36 cellular contexts compared by ENCODE assay signal in the genomic region with DNA sequence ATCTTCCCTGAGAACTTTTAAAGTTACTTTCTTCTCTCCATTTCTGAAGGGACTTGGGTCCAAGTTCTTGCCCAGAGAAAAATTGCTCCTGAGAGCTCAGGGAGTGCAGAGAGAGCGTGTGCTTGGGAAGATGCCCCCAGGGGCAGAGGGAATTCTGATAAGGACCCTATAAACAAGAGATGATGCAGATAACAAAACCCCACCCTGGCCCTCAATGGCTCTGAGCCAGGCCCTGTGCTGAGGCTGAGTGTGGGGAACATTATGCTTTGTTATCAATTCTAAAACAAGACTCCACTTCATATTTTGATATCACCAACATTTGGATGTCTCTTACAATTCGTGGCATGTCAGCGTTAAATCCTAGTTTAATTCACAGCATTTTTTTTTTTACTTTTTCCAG. TPM values are rescaled to one million over a fixed set of nuclear protein-coding genes. Genes with fewer than 3 reads are reported as not detected.
"Had no signal": no experiment of that assay in that cellular context is flagged by ENCODE, and none has a peak within 500 bp of the region (broad histone marks: within the 10 kb centered on the region; RNA-seq: fewer than 3 reads in every experiment).

No MANE protein-coding gene starts in this region.

- H3K27ac ChIP-seq: ascending aorta, cardiac muscle cell, colonic mucosa, esophagus muscularis mucosa, foreskin keratinocyte, gastrocnemius medialis, heart left ventricle, WERI-Rb-1 had no signal

- H3K4me3 Mint-ChIP-seq: activated B cell treated with CpG ODN at 0.5 μM for 24 hours; activated CD8-positive, alpha-beta T cell treated with anti-CD3 and anti-CD28 coated beads for 36 hours; activated naive CD4-positive, alpha-beta T cell treated with anti-CD3 and anti-CD28 coated beads, Interleukin-2, amount 10 ng/mL, durations not matched to agents 7 days and 5 days; activated naive CD8-positive, alpha-beta T cell treated with anti-CD3 and anti-CD28 coated beads, Interleukin-2, amount 10 ng/mL, durations not matched to agents 7 days and 5 days; activated T-cell treated with anti-CD3 and anti-CD28 coated beads, Interleukin-2, amount 50 U/mL, for 24 hours; activated T-cell treated with anti-CD3 and anti-CD28 coated beads, Interleukin-2, amount 50 U/mL, for 72 hours; brain; T-helper 17 cell; T-helper 2 cell treated with Interferon-gamma antibody and Interleukin-4, amounts not matched to agents 5 μg/mL and 100 μg/mL, for 36 hours had no signal

- H3K4me3 ChIP-seq: ascending aorta, breast epithelium, cardiac muscle cell, colonic mucosa, esophagus muscularis mucosa, gastrocnemius medialis, heart left ventricle had no signal

- H3K36me3 Mint-ChIP-seq: activated naive CD4-positive, alpha-beta T cell treated with anti-CD3 and anti-CD28 coated beads, Interleukin-2, amount 10 ng/mL, durations not matched to agents 7 days and 5 days; activated naive CD4-positive, alpha-beta T cell treated with anti-CD3 and anti-CD28 coated beads, Interleukin-2, amount 50 U/mL, for 72 hours; activated naive CD8-positive, alpha-beta T cell treated with anti-CD3 and anti-CD28 coated beads, Interleukin-2, amount 10 ng/mL, durations not matched to agents 7 days and 5 days; brain had no signal

- H3K9me3 ChIP-seq: ascending aorta, breast epithelium, colonic mucosa, esophagus muscularis mucosa, gastrocnemius medialis, heart left ventricle had no signal

- H3K27ac Mint-ChIP-seq: activated B cell treated with CpG ODN at 0.5 μM for 24 hours; activated CD8-positive, alpha-beta T cell treated with anti-CD3 and anti-CD28 coated beads for 36 hours; activated naive CD4-positive, alpha-beta T cell treated with anti-CD3 and anti-CD28 coated beads, Interleukin-2, amount 10 ng/mL, durations not matched to agents 7 days and 5 days; activated naive CD4-positive, alpha-beta T cell treated with anti-CD3 and anti-CD28 coated beads, Interleukin-2, amount 50 U/mL, for 72 hours; activated naive CD8-positive, alpha-beta T cell treated with anti-CD3 and anti-CD28 coated beads, Interleukin-2, amount 10 ng/mL, durations not matched to agents 7 days and 5 days; activated T-cell treated with anti-CD3 and anti-CD28 coated beads, Interleukin-2, amount 50 U/mL, for 24 hours; activated T-cell treated with anti-CD3 and anti-CD28 coated beads, Interleukin-2, amount 50 U/mL, for 72 hours; brain; T-helper 17 cell; T-helper 2 cell treated with Interferon-gamma antibody and Interleukin-4, amounts not matched to agents 5 μg/mL and 100 μg/mL, for 36 hours had no signal

- H3K27me3 Mint-ChIP-seq: activated naive CD4-positive, alpha-beta T cell treated with anti-CD3 and anti-CD28 coated beads, Interleukin-2, amount 10 ng/mL, durations not matched to agents 7 days and 5 days; brain had no signal

- H3K4me1 Mint-ChIP-seq: activated B cell treated with CpG ODN at 0.5 μM for 24 hours; activated naive CD4-positive, alpha-beta T cell treated with anti-CD3 and anti-CD28 coated beads, Interleukin-2, amount 10 ng/mL, durations not matched to agents 7 days and 5 days; activated naive CD8-positive, alpha-beta T cell treated with anti-CD3 and anti-CD28 coated beads, Interleukin-2, amount 10 ng/mL, durations not matched to agents 7 days and 5 days had no signal

- H3K36me3 ChIP-seq: ascending aorta, breast epithelium, cardiac muscle cell, colonic mucosa, esophagus muscularis mucosa, gastrocnemius medialis, heart left ventricle, WERI-Rb-1 had no signal

- ATAC-seq: activated CD4-positive, CD25-positive, alpha-beta regulatory T cell treated with anti-CD3 and anti-CD28 coated beads, Interleukin-2, amount 50 U/mL, for 24 hours; activated CD8-positive, alpha-beta T cell treated with anti-CD3 and anti-CD28 coated beads for 36 hours; activated naive CD4-positive, alpha-beta T cell treated with anti-CD3 and anti-CD28 coated beads, Interleukin-2, amount 50 U/mL, for 72 hours; activated T-cell treated with anti-CD3 and anti-CD28 coated beads, Interleukin-2, amount 50 U/mL, for 72 hours; foreskin keratinocyte; gastrocnemius medialis; heart left ventricle; T-helper 17 cell had no signal

- H3K27me3 ChIP-seq: ascending aorta, breast epithelium, cardiac muscle cell, colonic mucosa, esophagus muscularis mucosa, foreskin keratinocyte, gastrocnemius medialis, heart left ventricle had no signal

- H3K9me3 Mint-ChIP-seq: activated B cell treated with CpG ODN at 0.5 μM for 24 hours; activated CD8-positive, alpha-beta T cell treated with anti-CD3 and anti-CD28 coated beads for 36 hours; activated naive CD4-positive, alpha-beta T cell treated with anti-CD3 and anti-CD28 coated beads, Interleukin-2, amount 10 ng/mL, durations not matched to agents 7 days and 5 days; activated T-cell treated with anti-CD3 and anti-CD28 coated beads, Interleukin-2, amount 50 U/mL, for 24 hours; activated T-cell treated with anti-CD3 and anti-CD28 coated beads, Interleukin-2, amount 50 U/mL, for 72 hours; T-helper 2 cell treated with Interferon-gamma antibody and Interleukin-4, amounts not matched to agents 5 μg/mL and 100 μg/mL, for 36 hours had no signal

- H3K4me1 ChIP-seq: breast epithelium, colonic mucosa, foreskin keratinocyte had no signal

- DNase-seq: activated B cell treated with CpG ODN at 0.5 μM for 24 hours; activated CD4-positive, alpha-beta T cell treated with anti-CD3 and anti-CD28 coated beads for 48 hours; activated CD4-positive, alpha-beta T cell treated with anti-CD3 and anti-CD28 coated beads, Interleukin-2, amount 50 U/mL, for 1 hour; activated CD4-positive, alpha-beta T cell treated with anti-CD3 and anti-CD28 coated beads, Interleukin-2, amount 50 U/mL, for 48 hours; activated CD8-positive, alpha-beta memory T cell treated with anti-CD3 and anti-CD28 coated beads, Interleukin-2, amount 50 U/mL, for 48 hours; activated CD8-positive, alpha-beta T cell treated with anti-CD3 and anti-CD28 coated beads for 36 hours; activated gamma-delta T cell; activated naive CD4-positive, alpha-beta T cell; activated naive CD4-positive, alpha-beta T cell treated with anti-CD3 and anti-CD28 coated beads, Interleukin-2, amount 10 ng/mL, durations not matched to agents 7 days and 5 days; activated naive CD8-positive, alpha-beta T cell treated with anti-CD3 and anti-CD28 coated beads, Interleukin-2, amount 10 ng/mL, durations not matched to agents 7 days and 5 days; activated T-cell treated with anti-CD3 and anti-CD28 coated beads for 4 hours; activated T-cell treated with anti-CD3 and anti-CD28 coated beads, Interleukin-2, amount 50 U/mL, for 24 hours; activated T-cell treated with anti-CD3 and anti-CD28 coated beads, Interleukin-2, amount 50 U/mL, for 72 hours; central memory CD4-positive, alpha-beta T cell; cerebellar nuclear complex; colonic mucosa; effector memory CD4-positive, alpha-beta T cell; erythroblast; foreskin keratinocyte; gastrocnemius medialis; glutamatergic neuron; heart left ventricle; T-helper 1 cell; T-helper 17 cell; T1000; WERI-Rb-1 had no signal

RNA-seq across cellular contexts. Expression of a gene that starts 34.4 kb away (rescaled TPM):
- total RNA-seq: activated B cell treated with CpG ODN at 0.5 μM for 24 hours; activated CD8-positive, alpha-beta memory T cell treated with anti-CD3 and anti-CD28 coated beads for 36 hours; activated CD8-positive, alpha-beta T cell treated with anti-CD3 and anti-CD28 coated beads for 36 hours; activated naive CD4-positive, alpha-beta T cell treated with anti-CD3 and anti-CD28 coated beads, Interleukin-2, amount 50 U/mL, for 72 hours; activated naive CD8-positive, alpha-beta T cell treated with anti-CD3 and anti-CD28 coated beads, Interleukin-2, amount 10 ng/mL, durations not matched to agents 7 days and 5 days; activated T-cell treated with anti-CD3 and anti-CD28 coated beads, Interleukin-2, amount 50 U/mL, for 72 hours; ascending aorta; cardiac muscle cell; dermis microvascular lymphatic vessel endothelial cell; esophagus muscularis mucosa; foreskin keratinocyte; T-helper 17 cell had no signal
